ENCODE assay signal across 21 cellular contexts in the genomic region with DNA sequence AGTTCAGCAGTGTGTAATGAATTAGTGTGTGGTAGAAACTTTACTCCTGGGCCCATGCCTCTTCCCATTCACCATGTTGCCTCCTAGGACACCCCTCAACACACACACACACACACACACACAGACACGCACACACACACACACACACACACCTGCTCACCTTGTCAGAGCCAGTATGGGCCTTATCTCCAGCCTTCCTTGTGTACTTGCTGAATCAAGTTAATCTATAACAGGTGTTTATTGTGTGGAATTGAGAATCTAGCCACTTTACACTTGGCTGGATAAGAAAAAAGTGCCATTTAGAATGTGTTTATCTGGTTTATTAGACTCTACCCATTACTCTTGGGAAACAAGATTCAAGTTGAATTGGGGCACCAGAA. TPM values are rescaled to one million over a fixed set of nuclear protein-coding genes. Genes with fewer than 3 reads are reported as not detected.
DNase-seq lines count a peak whose midpoint lies in the region; ATAC-seq, FAIRE-seq and TF ChIP-seq lines count a peak whose summit lies in the region.
"Had no signal": no experiment of that assay in that cellular context is flagged by ENCODE, and none has a peak within 500 bp of the region (broad histone marks: within the 10 kb centered on the region; RNA-seq: fewer than 3 reads in every experiment).

No MANE protein-coding gene starts in this region.

- CTCF ChIA-PET in H1 (lab: Charles Lee; ENCODE audit: partially characterized antibody), result interaction anchor here (1.0 to 4.1 kb wide), 3 partner anchors 26 to 283 kb away, joined by 3 to 21 read pairs (median 4); no protein-coding TSS in a partner anchor

- no peak overlapping the region for H3K23ac ChIP-seq in H1 (ENCODE audit: insufficient read length)

- WGBS in heart right ventricle, 2 donors, result 59 to 68% methylated on average over 1 of the region's 1 CpG
- 67% methylated on average over 1 of the region's 1 CpG; no CpG with 5 or more reads in 1 of the 2 experiments for WGBS in H1 (ENCODE audit: extremely low coverage in 1 of 2, insufficient coverage in 1 of 2, insufficient read length in 1 of 2, insufficient replicate concordance in 2 of 2, low coverage in 1 of 2, low lambda C conversion rate in 2 of 2, missing lambda C conversion rate in 1 of 2), 2 experiments
- 90 to 100% methylated on average over 1 of the region's 1 CpG for WGBS in thyroid gland, 2 donors

- no peaks in the 10 kb centered on the region for H3K4me1 Mint-ChIP-seq in type B pancreatic cell (ENCODE audit: unreplicated experiment)

- POLR2A ChIA-PET in H1 (lab: Charles Lee; ENCODE audit: partially characterized antibody), result no interaction called here

- TF ChIP-seq CTCF in right atrium auricular region (IDR thresholded peaks at IDR 0.05) (no peak), heart right ventricle (IDR thresholded peaks at IDR 0.05) (no peak), H1 (IDR thresholded peaks at IDR 0.05; ENCODE audit: control extremely low read depth in 1 of 3, insufficient read depth in 1 of 3, low read depth in 1 of 3, low read length in 3 of 3) (no peak), type B pancreatic cell (conservative IDR thresholded peaks at IDR 0.05) (no peak), thyroid gland (IDR thresholded peaks at IDR 0.05) (no peak), GM13976 (IDR thresholded peaks at IDR 0.05; ENCODE audit: borderline replicate concordance, control extremely low read depth, extremely low read depth, insufficient read depth, missing control alignments) (no peak)

- no peaks in the 10 kb centered on the region for H3K36me3 Mint-ChIP-seq in type B pancreatic cell

- FAIRE-seq in H1 (lab: Jason Lieb, UNC), result no peak
- FAIRE-seq: G401.6 had no signal

- H3K27me3 ChIP-seq in right atrium auricular region, result no peaks in the 10 kb centered on the region
- peaks cover 0 to 4% (median 0%) of the 10 kb centered on the region in 7 donors for H3K27me3 ChIP-seq in heart right ventricle
- H3K27me3 ChIP-seq in H1 (replicated peaks in 1 of 4; ENCODE audit: control insufficient read depth in 3 of 4, extremely low read depth in 1 of 4, insufficient read depth in 3 of 4, low read length in 3 of 4), result no peaks in the 10 kb centered on the region
- H3K27me3 ChIP-seq in thyroid gland, result no peaks in the 10 kb centered on the region
- H3K27me3 ChIP-seq: BE2C, SJSA1 had no signal

- no peak overlapping the region for H3K4me2 ChIP-seq in H1 (ENCODE audit: insufficient read depth in 1 of 2, low read depth in 2 of 2, low read length in 2 of 2)
- H3K4me2 ChIP-seq: KMS-11 had no signal

- TF ChIP-seq POLR2A in H1 (IDR thresholded peaks at IDR 0.05; ENCODE audit: control extremely low read depth in 1 of 2, low read depth in 2 of 2, low read length in 2 of 2) (no peak), thyroid gland (IDR thresholded peaks at IDR 0.05) (no peak)

- no peaks in the 10 kb centered on the region for H3K9me3 Mint-ChIP-seq in type B pancreatic cell
- H3K9me3 Mint-ChIP-seq: CD4-positive, alpha-beta T cell; H9 had no signal

- no peak for TF ChIP-seq EP300 in H1 (IDR thresholded peaks at IDR 0.05; ENCODE audit: borderline replicate concordance in 1 of 2, low read depth in 2 of 2, low read length in 2 of 2)

- H3K79me1 ChIP-seq in H1 (ENCODE audit: low read depth, low read length), result no peaks in the 10 kb centered on the region

- H2AK5ac ChIP-seq in H1 (ENCODE audit: low read depth, low read length), result no peak overlapping the region

- H4K91ac ChIP-seq in H1 (replicated peaks; ENCODE audit: insufficient read length, low read length), result no peak overlapping the region

- intact Hi-C loops in heart right ventricle (cut with DNase I) (no loop called here), thyroid gland (cut with DNase I) (no loop called here)

- H3K79me2 ChIP-seq in H1 (ENCODE audit: control insufficient read depth in 1 of 2, insufficient read depth in 2 of 2, low read length in 2 of 2), result no peaks in the 10 kb centered on the region

- H3K23me2 ChIP-seq in H1 (ENCODE audit: low read depth, low read length), result no peaks in the 10 kb centered on the region

- H4K5ac ChIP-seq in H1 (ENCODE audit: insufficient read length, low read depth, low read length), result no peak overlapping the region

- H3K9ac ChIP-seq in H1 (replicated peaks in 1 of 4; ENCODE audit: extremely low read depth in 1 of 4, low read depth in 3 of 4, low read length in 3 of 4), result no peak overlapping the region
- H3K9ac ChIP-seq: KMS-11 had no signal

- H3K56ac ChIP-seq in H1 (replicated peaks; ENCODE audit: insufficient read length, low read depth, low read length), result peak overlapping the region; percentile 2

- H2BK15ac ChIP-seq in H1 (ENCODE audit: low read length), result no peak overlapping the region

- no peak overlapping the region for H3K27ac ChIP-seq in right atrium auricular region
- H3K27ac ChIP-seq in heart right ventricle, result no peak overlapping the region
- no peak overlapping the region for H3K27ac ChIP-seq in H1 (ENCODE audit: low read depth, low read length)
- H3K27ac ChIP-seq in thyroid gland, result no peak overlapping the region
- H3K27ac ChIP-seq: HL-60, KMS-11, SJSA1 had no signal

- DNase-seq in right atrium auricular region (ENCODE audit: low spot score) (peak; percentile 11), heart right ventricle (no peak), H1 (ENCODE audit: low read depth in 1 of 2, low spot score in 2 of 2) (no peak), mucosa of gallbladder (ENCODE audit: low spot score) (peak; percentile 68), type B pancreatic cell (ENCODE audit: extremely low spot score, unreplicated experiment) (no peak), thyroid gland (no peak), GM13976 (ENCODE audit: low spot score) (no peak)
- DNase-seq: 8988T; BE2C; CD4-positive, alpha-beta T cell; H9; MV-4-11; NCI-H1930; NCI-H226; NCI-H524 treated with DMSO at 0.1 percent for 48 hours had no signal

- H2BK20ac ChIP-seq in H1 (ENCODE audit: low read length), result no peak overlapping the region

- TF ChIP-seq RAD21 in H1 (IDR thresholded peaks at IDR 0.05 in 1 of 2, conservative IDR thresholded peaks at IDR 0.05 in 1 of 2; ENCODE audit: low read depth in 2 of 2, low read length in 2 of 2), result no peak

- H2BK120ac ChIP-seq in H1 (replicated peaks; ENCODE audit: low read depth, low read length), result no peak overlapping the region

- H2BK5ac ChIP-seq in H1 (ENCODE audit: low read depth, low read length), result no peak overlapping the region

- no peak overlapping the region for H4K8ac ChIP-seq in H1 (ENCODE audit: extremely low read depth, insufficient read depth, low read length)

- H3K4me3 ChIP-seq in right atrium auricular region, result no peak overlapping the region
- H3K4me3 ChIP-seq in heart right ventricle, result no peak overlapping the region
- no peak overlapping the region for H3K4me3 ChIP-seq in H1 (ENCODE audit: extremely low read depth in 1 of 4, insufficient read depth in 2 of 4, low read depth in 3 of 4, low read length in 4 of 4)
- H3K4me3 ChIP-seq in thyroid gland (replicated peaks in 1 of 3), result no peak overlapping the region
- H3K4me3 ChIP-seq: SJSA1 had no signal

- no peak overlapping the region for H3K18ac ChIP-seq in H1 (ENCODE audit: extremely low read depth, low read length)

- in situ Hi-C loops in GM13976 (cut with MboI; ENCODE audit: low sequenced_read_pairs, unreplicated experiment), result no loop called here

- H3K4ac ChIP-seq in H1 (replicated peaks; ENCODE audit: insufficient read length, low read depth, low read length), result no peak overlapping the region

- no peak overlapping the region for H2AFZ ChIP-seq in H1 (ENCODE audit: low read length)

- H3K9me3 ChIP-seq in right atrium auricular region (no peaks in the 10 kb centered on the region), heart right ventricle (peaks cover 0 to 8% (median 0%) of the 10 kb centered on the region in 11 donors), H1 (ENCODE audit: insufficient read depth in 2 of 2, low read depth in 1 of 2, low read length in 1 of 2) (no peaks in the 10 kb centered on the region), thyroid gland (no peaks in the 10 kb centered on the region)
- H3K9me3 ChIP-seq: BE2C, SJSA1 had no signal

- H2BK12ac ChIP-seq in H1 (ENCODE audit: low read depth, low read length), result no peak overlapping the region

- H3K27ac Mint-ChIP-seq in type B pancreatic cell, result no peak overlapping the region
- H3K27ac Mint-ChIP-seq: CD4-positive, alpha-beta T cell; H9 had no signal

- peaks cover 7% of the 10 kb centered on the region for H3K27me3 Mint-ChIP-seq in type B pancreatic cell

- H3K36me3 ChIP-seq in right atrium auricular region (no peaks in the 10 kb centered on the region), heart right ventricle (no peaks in the 10 kb centered on the region), H1 (ENCODE audit: control insufficient read depth in 2 of 4, insufficient read depth in 4 of 4, low read length in 3 of 4) (no peaks in the 10 kb centered on the region; a peak in 1 of 8 replicates), thyroid gland (no peaks in the 10 kb centered on the region)
- H3K36me3 ChIP-seq: BE2C, SJSA1 had no signal

- H3K14ac ChIP-seq in H1 (ENCODE audit: insufficient read length), result no peak overlapping the region

- H3K4me1 ChIP-seq in right atrium auricular region (no peaks in the 10 kb centered on the region), heart right ventricle (peaks cover 0 to 4% (median 0%) of the 10 kb centered on the region in 9 donors), H1 (replicated peaks in 1 of 4; ENCODE audit: control insufficient read depth in 3 of 4, insufficient read depth in 4 of 4, low read length in 3 of 4) (peaks cover 0 to 7% (median 3%) of the 10 kb centered on the region in 4 experiments; a peak in 4 of 7 replicates), thyroid gland (no peaks in the 10 kb centered on the region)
- H3K4me1 ChIP-seq: BE2C, SJSA1 had no signal

- no peak overlapping the region for H3K4me3 Mint-ChIP-seq in type B pancreatic cell
- H3K4me3 Mint-ChIP-seq: CD4-positive, alpha-beta T cell; H9 had no signal

- ATAC-seq in heart right ventricle (no peak), HG02973 (IDR thresholded peaks at IDR 0.05; ENCODE audit: unreplicated experiment) (no peak)

- H4K20me1 ChIP-seq in H1 (replicated peaks in 1 of 2; ENCODE audit: control insufficient read depth in 1 of 2, insufficient read depth in 2 of 2, low read length in 2 of 2), result no peaks in the 10 kb centered on the region

RNA-seq across cellular contexts. Expression of gene ZDHHC13, which starts 14.5 kb away (rescaled TPM):
- 10 to 100 TPM; 12.7 to 16.0 TPM for total RNA-seq in right atrium auricular region
- 1 to 10 TPM; 6.0 to 9.3 (median 6.8) TPM for total RNA-seq in heart right ventricle
- polyA plus RNA-seq in heart right ventricle, result 1 to 10 TPM; 8.0 to 9.4 TPM
- total RNA-seq in H1 (2021; fragmentation: NEBNext Ultra II Directional; extraction: Animal tissue kit (Norgen Biotek cat#: 25700)), result 21.4 and 24.1 TPM in 2 replicates
- 11.9 and 22.4 TPM in 2 replicates for polyA plus RNA-seq in H1 (2011; rRNA removed)
- 17.9 TPM for polyA plus RNA-seq in H1 (2011; cell fraction: cytosol; rRNA removed)
- 13.7 TPM for polyA plus RNA-seq in H1 (2011; cell fraction: nucleus; rRNA removed)
- polyA plus RNA-seq in H1 (2012, experiment 1 of 2), result 12.6 to 16.1 TPM (median 14.9 TPM) in 4 replicates
- polyA plus RNA-seq in H1 (2012, experiment 2 of 2), result 4.4 TPM
- polyA plus RNA-seq in H1 (2013, experiment 1 of 2), result 20.8 TPM
- 22.7 TPM for polyA plus RNA-seq in H1 (2013, experiment 2 of 2)
- polyA minus RNA-seq in H1 (2011; rRNA and poly(A)+ RNA removed), result 23.9 and 29.9 TPM in 2 replicates
- polyA minus RNA-seq in H1 (2011; cell fraction: cytosol; rRNA and poly(A)+ RNA removed), result 10.2 TPM
- polyA minus RNA-seq in H1 (2011; cell fraction: nucleus; rRNA and poly(A)+ RNA removed), result 28.3 TPM
- total RNA-seq in mucosa of gallbladder, result 18.2 TPM
- total RNA-seq in type B pancreatic cell (ENCODE audit: low replicate concordance), result 18.2 and 19.0 TPM in 2 replicates
- total RNA-seq in thyroid gland, result 10 to 100 TPM; 19.5 to 26.9 (median 24.7) TPM

RNA-seq across cellular contexts. Expression of gene MRGPRX2, which starts 42.0 kb away (rescaled TPM):
- total RNA-seq in right atrium auricular region (not detected), heart right ventricle (under 1 TPM in 1 of 10 donors, not detected in 9; 0.15 TPM), mucosa of gallbladder (0.09 TPM), type B pancreatic cell (ENCODE audit: low replicate concordance) (not detected in 2 replicates), thyroid gland (not detected)
- polyA plus RNA-seq in heart right ventricle (not detected), H1 (2011; rRNA removed) (not detected in 2 replicates)
- not detected in 2 replicates for total RNA-seq in H1 (2021; fragmentation: NEBNext Ultra II Directional; extraction: Animal tissue kit (Norgen Biotek cat#: 25700))
- not detected for polyA plus RNA-seq in H1 (2011; cell fraction: cytosol; rRNA removed)
- not detected for polyA plus RNA-seq in H1 (2011; cell fraction: nucleus; rRNA removed)
- not detected in 4 replicates for polyA plus RNA-seq in H1 (2012, experiment 1 of 2)
- polyA plus RNA-seq in H1 (2012, experiment 2 of 2), result not detected
- not detected for polyA plus RNA-seq in H1 (2013, experiment 1 of 2)
- not detected for polyA plus RNA-seq in H1 (2013, experiment 2 of 2)
- polyA minus RNA-seq in H1 (2011; rRNA and poly(A)+ RNA removed), result not detected in 2 replicates
- polyA minus RNA-seq in H1 (2011; cell fraction: cytosol; rRNA and poly(A)+ RNA removed), result not detected
- not detected for polyA minus RNA-seq in H1 (2011; cell fraction: nucleus; rRNA and poly(A)+ RNA removed)
- total RNA-seq: CD4-positive, alpha-beta T cell; H9; HT1080; SJSA1 had no signal

Comparison
In these comparisons a context has a peak if more than half of its experiments do, and no peak if none do; other contexts are left out.
1. DNase-seq: peak in right atrium auricular region (single experiment) and mucosa of gallbladder (single experiment); none in heart right ventricle (0 of 2), H1 (0 of 2), type B pancreatic cell (single experiment), thyroid gland (0 of 2) and GM13976 (single experiment).